28 cellular contexts compared by ENCODE assay signal in genomic region chr17:71313866-71314265, GRCh38.
"Had no signal": no experiment of that assay in that cellular context is flagged by ENCODE, and none has a peak within 500 bp of the region (broad histone marks: within the 10 kb centered on the region; RNA-seq: fewer than 3 reads in every experiment).

No MANE protein-coding gene starts in this region.

- H3K27ac ChIP-seq: WERI-Rb-1 had no signal

- H3K36me3 ChIP-seq: WERI-Rb-1 had no signal

- DNase-seq: activated CD4-positive, alpha-beta memory T cell treated with anti-CD3 and anti-CD28 coated beads, Interleukin-2, amount 10 ng/mL, durations not matched to agents 7 days and 5 days; activated CD4-positive, alpha-beta T cell treated with anti-CD3 and anti-CD28 coated beads for 1 hour; activated CD4-positive, alpha-beta T cell treated with anti-CD3 and anti-CD28 coated beads for 48 hours; activated CD4-positive, CD25-positive, alpha-beta regulatory T cell; activated CD8-positive, alpha-beta memory T cell treated with anti-CD3 and anti-CD28 coated beads for 24 hours; activated CD8-positive, alpha-beta memory T cell treated with anti-CD3 and anti-CD28 coated beads, Interleukin-2, amount 10 ng/mL, durations not matched to agents 7 days and 5 days; activated CD8-positive, alpha-beta memory T cell treated with anti-CD3 and anti-CD28 coated beads, Interleukin-2, amount 50 U/mL, for 48 hours; activated effector memory CD4-positive, alpha-beta T cell treated with Interleukin-2 at 50 U/mL for 16 hours; activated naive CD4-positive, alpha-beta T cell treated with anti-CD3 and anti-CD28 coated beads, Interleukin-2, amount 10 ng/mL, durations not matched to agents 7 days and 5 days; activated naive CD8-positive, alpha-beta T cell treated with anti-CD3 and anti-CD28 coated beads, Interleukin-2, amount 50 U/mL, for 24 hours; activated T-cell treated with anti-CD3 and anti-CD28 coated beads, Interleukin-2, amount 50 U/mL, for 48 hours; anterior cingulate cortex; caudate nucleus; cerebellar nuclear complex; NCI-H1105; NCI-H1417 treated with DMSO at 0.1 percent for 48 hours; NCI-H187 treated with DMSO at 0.1 percent for 48 hours; NCI-H510A; NCI-H526; NCI-H748 treated with DMSO at 0.1 percent for 48 hours; NK-92 treated with Interleukin-12 subunit alpha and Interleukin-12 subunit beta, amount 100 ng/mL, for 24 hours; PC-3; Right ventricle myocardium superior; SW 1271; T-helper 1 cell; T-helper 2 cell; T-helper 9 cell; WERI-Rb-1 had no signal
